9 cellular contexts compared by ENCODE assay signal in genomic region chr15:37824717-37825382, GRCh38.
DNase-seq lines count a peak whose midpoint lies in the region; ATAC-seq and TF ChIP-seq lines count a peak whose summit lies in the region.
"Had no signal": no experiment of that assay in that cellular context is flagged by ENCODE, and none has a peak within 500 bp of the region (broad histone marks: within the 10 kb centered on the region; RNA-seq: fewer than 3 reads in every experiment).

No MANE protein-coding gene starts in this region.

- H3K27me3 Mint-ChIP-seq in progenitor cell of endocrine pancreas = peaks cover 19% of the 10 kb centered on the region

- no peaks in the 10 kb centered on the region for H3K9me3 ChIP-seq in osteoblast (ENCODE audit: low read depth, low read length)

- H3K27ac ChIP-seq in osteoblast (ENCODE audit: low read depth, low read length) = peak overlapping the region; percentile 18
- H3K27ac ChIP-seq: KMS-11 had no signal

- H3K36me3 ChIP-seq in osteoblast (ENCODE audit: insufficient read depth, low read length) = no peaks in the 10 kb centered on the region

- H2AFZ ChIP-seq in osteoblast (ENCODE audit: low read length) = peak overlapping the region; percentile 21

- peak; percentile 1 for DNase-seq in NCI-H460 (ENCODE audit: extremely low read depth, low read depth)
- DNase-seq in cardiac fibroblast (ENCODE audit: low read depth in 2 of 2) = peak; percentile 82 to 96
- peak; percentile 89 for DNase-seq in osteoblast (ENCODE audit: insufficient read length, low spot score, missing footprints)
- no peak for DNase-seq in progenitor cell of endocrine pancreas (ENCODE audit: low spot score, unreplicated experiment)

- TF ChIP-seq CTCF in cardiac fibroblast (IDR thresholded peaks at IDR 0.05; ENCODE audit: low read depth, low read length) (peak; percentile 60), osteoblast (IDR thresholded peaks at IDR 0.05; ENCODE audit: extremely low read depth, low read depth, low read length) (peak; percentile 39), progenitor cell of endocrine pancreas (IDR thresholded peaks at IDR 0.05; ENCODE audit: unreplicated experiment) (no peak)

- no peaks in the 10 kb centered on the region for H3K27me3 ChIP-seq in osteoblast (ENCODE audit: insufficient read depth, low read length)

- H3K4me1 Mint-ChIP-seq in progenitor cell of endocrine pancreas (ENCODE audit: low read depth) = no peaks in the 10 kb centered on the region

- no peaks in the 10 kb centered on the region for H3K79me2 ChIP-seq in osteoblast (ENCODE audit: insufficient read depth, low read length)

- peaks cover 12% of the 10 kb centered on the region for H3K4me1 ChIP-seq in osteoblast (ENCODE audit: insufficient read depth, low read length)

- H3K4me2 ChIP-seq in osteoblast (ENCODE audit: insufficient read depth, low read length) = peak overlapping the region; percentile 49
- H3K4me2 ChIP-seq: KMS-11 had no signal

- H3K4me3 ChIP-seq in cardiac fibroblast (replicated peaks in 1 of 2; ENCODE audit: low read depth in 2 of 2, low read length in 2 of 2) (no peak overlapping the region), osteoblast (ENCODE audit: insufficient read depth, low read length) (no peak overlapping the region)

- no peaks in the 10 kb centered on the region for H3K36me3 Mint-ChIP-seq in progenitor cell of endocrine pancreas (ENCODE audit: insufficient read depth)

- H3K27ac Mint-ChIP-seq in progenitor cell of endocrine pancreas = no peak overlapping the region

- no peaks in the 10 kb centered on the region for H4K20me1 ChIP-seq in osteoblast (ENCODE audit: insufficient read depth, low read length)

- ATAC-seq in GM18868 (IDR thresholded peaks at IDR 0.05; ENCODE audit: unreplicated experiment) = peak; percentile 75
- ATAC-seq in HG02981 (IDR thresholded peaks at IDR 0.05; ENCODE audit: unreplicated experiment) = no peak
- no peak for ATAC-seq in GM18511 (IDR thresholded peaks at IDR 0.05; ENCODE audit: unreplicated experiment)
- ATAC-seq in GM19452 (IDR thresholded peaks at IDR 0.05; ENCODE audit: unreplicated experiment) = no peak

- no peaks in the 10 kb centered on the region for H3K9me3 Mint-ChIP-seq in progenitor cell of endocrine pancreas (ENCODE audit: low read depth)

- H3K4me3 Mint-ChIP-seq in progenitor cell of endocrine pancreas (ENCODE audit: low read depth) = no peak overlapping the region
